Comparison of ENCODE assay signal across 10 cellular contexts in genomic region chr5:78586251-78586650, GRCh38.
DNase-seq lines count a peak whose midpoint lies in the region; ATAC-seq, FAIRE-seq and TF ChIP-seq lines count a peak whose summit lies in the region.
"Had no signal": no experiment of that assay in that cellular context is flagged by ENCODE, and none has a peak within 500 bp of the region (broad histone marks: within the 10 kb centered on the region; RNA-seq: fewer than 3 reads in every experiment).

No MANE protein-coding gene starts in this region.

- H3K4me3 Mint-ChIP-seq in astrocyte (ENCODE audit: unreplicated experiment) = peak overlapping the region; percentile 30

- peak overlapping the region; percentile 66 for H3K9ac ChIP-seq in astrocyte (ENCODE audit: low read length)

- H3K27me3 ChIP-seq in astrocyte (ENCODE audit: insufficient read depth, low read length) = no peaks in the 10 kb centered on the region
- H3K27me3 ChIP-seq in left lung = no peaks in the 10 kb centered on the region
- H3K27me3 ChIP-seq in Peyer's patch = no peaks in the 10 kb centered on the region

- H3K9me3 Mint-ChIP-seq in astrocyte (ENCODE audit: unreplicated experiment) = peaks cover 9% of the 10 kb centered on the region

- H3K27ac ChIP-seq in astrocyte (ENCODE audit: low read depth, low read length) (peak overlapping the region; percentile 90), left lung (peak overlapping the region in 1 of 2 donors; percentile 18), Peyer's patch (no peak overlapping the region)

- TF ChIP-seq CTCF in AG10803 (conservative IDR thresholded peaks at IDR 0.05; ENCODE audit: low read length) (no peak), astrocyte (IDR thresholded peaks at IDR 0.05; ENCODE audit: insufficient read depth, low read depth, low read length) (no peak), left lung (IDR thresholded peaks at IDR 0.05) (no peak), Peyer's patch (IDR thresholded peaks at IDR 0.05) (no peak)

- H4K20me1 ChIP-seq in astrocyte (ENCODE audit: insufficient read depth, low read length) = no peaks in the 10 kb centered on the region

- peaks cover 29% of the 10 kb centered on the region for H3K4me1 Mint-ChIP-seq in astrocyte (ENCODE audit: low read depth, unreplicated experiment)

- no peaks in the 10 kb centered on the region for H3K27me3 Mint-ChIP-seq in astrocyte (ENCODE audit: low read depth, unreplicated experiment)

- H3K9me3 ChIP-seq in astrocyte (ENCODE audit: insufficient read depth, low read depth, low read length) = no peaks in the 10 kb centered on the region
- no peaks in the 10 kb centered on the region for H3K9me3 ChIP-seq in left lung
- H3K9me3 ChIP-seq in Peyer's patch = no peaks in the 10 kb centered on the region

- H3K79me2 ChIP-seq in astrocyte (ENCODE audit: insufficient read depth, low read length) = peaks cover 16% of the 10 kb centered on the region

- DNase-seq in AG10803 (ENCODE audit: low read depth) = peak; percentile 99
- peak; percentile 83 to 89 for DNase-seq in Kasumi-1 (lab: John Stamatoyannopoulos, UW)
- DNase-seq in astrocyte (ENCODE audit: low read depth) = peak; percentile 100
- DNase-seq in left lung = peak in 1 of 2 donors; percentile 54
- no peak for DNase-seq in midbrain (lab: John Stamatoyannopoulos, UW)
- no peak for DNase-seq in Peyer's patch
- DNase-seq: MM.1S had no signal

- H3K4me3 ChIP-seq in AG10803 (ENCODE audit: low read length) (no peak overlapping the region), astrocyte (ENCODE audit: insufficient read depth, low read depth, low read length) (no peak overlapping the region), left lung (no peak overlapping the region), Peyer's patch (no peak overlapping the region)

- peak overlapping the region; percentile 54 for H3K4me2 ChIP-seq in astrocyte (ENCODE audit: low read length)

- H3K4me1 ChIP-seq in astrocyte (ENCODE audit: insufficient read depth, low read length) (peaks cover 32% of the 10 kb centered on the region), left lung (peaks cover 8 to 30% of the 10 kb centered on the region in 2 donors), Peyer's patch (peaks cover 0 to 4% (median 0%) of the 10 kb centered on the region in 4 donors)

- ATAC-seq in left lung (peak; percentile 79), HG02588 (IDR thresholded peaks at IDR 0.05; ENCODE audit: unreplicated experiment) (no peak), GM18502 (IDR thresholded peaks at IDR 0.05; ENCODE audit: poor library complexity, unreplicated experiment) (no peak)

- H3K36me3 Mint-ChIP-seq in astrocyte (ENCODE audit: low read depth, unreplicated experiment) = peaks cover 16% of the 10 kb centered on the region

- peak; percentile 94 for FAIRE-seq in astrocyte (lab: Jason Lieb, UNC)
- FAIRE-seq: TTC549 had no signal

- no peak for TF ChIP-seq POLR2A in Peyer's patch (IDR thresholded peaks at IDR 0.05)

- H2AFZ ChIP-seq in astrocyte (ENCODE audit: low read depth, low read length) = no peak overlapping the region

- peak overlapping the region; percentile 88 for H3K27ac Mint-ChIP-seq in astrocyte (ENCODE audit: unreplicated experiment)

- intact Hi-C loops in left lung (cut with DNase I) = no loop called here

- H3K36me3 ChIP-seq in astrocyte (ENCODE audit: insufficient read depth, low read length) (no peaks in the 10 kb centered on the region), left lung (no peaks in the 10 kb centered on the region), Peyer's patch (no peaks in the 10 kb centered on the region)

Comparison
In these comparisons a context has a peak if more than half of its experiments do, and no peak if none do; other contexts are left out.
1. DNase-seq: peak in AG10803 (single experiment), Kasumi-1 (2 of 2) and astrocyte (single experiment); none in midbrain (single experiment) and Peyer's patch (0 of 3).